In genomic region chr10:62475531-62475930, GRCh38 we compare ENCODE assay signal across 1 cellular context.
TF ChIP-seq lines count a peak whose summit lies in the region.

No MANE protein-coding gene starts in this region.

TF ChIP-seq in HepG2, 621 proteins besides CTCF, POLR2A, EP300 and RAD21 (continued from another document):
- TF ChIP-seq NAIF1 (CRISPR knock-in tag; IDR thresholded peaks at IDR 0.05; ENCODE audit: borderline replicate concordance) (no peak), NFRKB (IDR thresholded peaks at IDR 0.05) (no peak), ZNF337 (CRISPR knock-in tag; IDR thresholded peaks at IDR 0.05; ENCODE audit: borderline replicate concordance, low read depth) (no peak), ATF2 (CRISPR knock-in tag; IDR thresholded peaks at IDR 0.05) (no peak), ZNF746 (CRISPR knock-in tag; IDR thresholded peaks at IDR 0.05) (no peak), MEF2D (CRISPR knock-in tag; IDR thresholded peaks at IDR 0.05) (no peak), MNT (IDR thresholded peaks at IDR 0.05) (no peak), TBL1XR1 (IDR thresholded peaks at IDR 0.05; ENCODE audit: borderline replicate concordance, low read length, partially characterized antibody) (no peak), LBX2 (CRISPR knock-in tag; IDR thresholded peaks at IDR 0.05; ENCODE audit: borderline replicate concordance) (no peak), ZNF883 (CRISPR knock-in tag; IDR thresholded peaks at IDR 0.05; ENCODE audit: not compliant biosample characterization) (no peak), ZNF251 (CRISPR knock-in tag; IDR thresholded peaks at IDR 0.05) (no peak), MTF1 (CRISPR knock-in tag; IDR thresholded peaks at IDR 0.05) (no peak), ZNF781 (CRISPR knock-in tag; IDR thresholded peaks at IDR 0.05; ENCODE audit: borderline replicate concordance, not compliant biosample characterization) (no peak), ATF3 (CRISPR knock-in tag; IDR thresholded peaks at IDR 0.05) (no peak), ZZZ3 (CRISPR knock-in tag; IDR thresholded peaks at IDR 0.05; ENCODE audit: borderline replicate concordance) (no peak)
